In genomic region chr1:10960406-10960805, GRCh38 we compare ENCODE assay signal across 2 cellular contexts.
TF ChIP-seq lines count a peak whose summit lies in the region.

No MANE protein-coding gene starts in this region.

TF ChIP-seq in GM23338, 12 proteins besides CTCF, POLR2A, EP300 and RAD21 (continued from another document):
- TF ChIP-seq REST (IDR thresholded peaks at IDR 0.05; ENCODE audit: unreplicated experiment) (no peak), ZNF462 (CRISPR knock-in tag; IDR thresholded peaks at IDR 0.05) (no peak), NANOG (IDR thresholded peaks at IDR 0.05; ENCODE audit: borderline replicate concordance) (no peak), POLR2AphosphoS5 (IDR thresholded peaks at IDR 0.05; ENCODE audit: low read depth) (no peak), JUNB (IDR thresholded peaks at IDR 0.05; ENCODE audit: unreplicated experiment) (no peak), STAT1 (IDR thresholded peaks at IDR 0.05; ENCODE audit: unreplicated experiment) (no peak), ETS1 (IDR thresholded peaks at IDR 0.05) (no peak), CREB1 (CRISPR knock-in tag; IDR thresholded peaks at IDR 0.05; ENCODE audit: low read depth) (no peak)

TF ChIP-seq in HCT116, 20 proteins besides CTCF, POLR2A, EP300 and RAD21 (continued from another document):
- no peak for TF ChIP-seq ZBTB33 (IDR thresholded peaks at IDR 0.05; ENCODE audit: extremely low read depth, insufficient replicate concordance, low read length)
- TF ChIP-seq JUND (IDR thresholded peaks at IDR 0.05) = no peak
- TF ChIP-seq ZFX (IDR thresholded peaks at IDR 0.05) = no peak
- no peak for TF ChIP-seq ELF1 (IDR thresholded peaks at IDR 0.05; ENCODE audit: borderline replicate concordance, low read depth)
- TF ChIP-seq ZNF274 (IDR thresholded peaks at IDR 0.05; ENCODE audit: low read depth, low read length) = no peak
- TF ChIP-seq REST (IDR thresholded peaks at IDR 0.05; ENCODE audit: low read depth) = no peak
- TF ChIP-seq EZH2phosphoT487 (IDR thresholded peaks at IDR 0.05; ENCODE audit: borderline replicate concordance) = no peak
- TF ChIP-seq MAX (IDR thresholded peaks at IDR 0.05) = no peak
- TF ChIP-seq YY1 (IDR thresholded peaks at IDR 0.05; ENCODE audit: extremely low read depth, insufficient replicate concordance, low read depth, low read length) = no peak
- TF ChIP-seq TCF7L2 (IDR thresholded peaks at IDR 0.05; ENCODE audit: borderline replicate concordance, extremely low read depth, insufficient read depth, insufficient read length) = no peak
- TF ChIP-seq SRF (IDR thresholded peaks at IDR 0.05; ENCODE audit: low read depth) = no peak
- no peak for TF ChIP-seq FOSL1 (IDR thresholded peaks at IDR 0.05; ENCODE audit: low read depth)
TF ChIP-seq in HCT116: peak in this region for 0.
